8 cellular contexts compared by ENCODE assay signal in the genomic region with DNA sequence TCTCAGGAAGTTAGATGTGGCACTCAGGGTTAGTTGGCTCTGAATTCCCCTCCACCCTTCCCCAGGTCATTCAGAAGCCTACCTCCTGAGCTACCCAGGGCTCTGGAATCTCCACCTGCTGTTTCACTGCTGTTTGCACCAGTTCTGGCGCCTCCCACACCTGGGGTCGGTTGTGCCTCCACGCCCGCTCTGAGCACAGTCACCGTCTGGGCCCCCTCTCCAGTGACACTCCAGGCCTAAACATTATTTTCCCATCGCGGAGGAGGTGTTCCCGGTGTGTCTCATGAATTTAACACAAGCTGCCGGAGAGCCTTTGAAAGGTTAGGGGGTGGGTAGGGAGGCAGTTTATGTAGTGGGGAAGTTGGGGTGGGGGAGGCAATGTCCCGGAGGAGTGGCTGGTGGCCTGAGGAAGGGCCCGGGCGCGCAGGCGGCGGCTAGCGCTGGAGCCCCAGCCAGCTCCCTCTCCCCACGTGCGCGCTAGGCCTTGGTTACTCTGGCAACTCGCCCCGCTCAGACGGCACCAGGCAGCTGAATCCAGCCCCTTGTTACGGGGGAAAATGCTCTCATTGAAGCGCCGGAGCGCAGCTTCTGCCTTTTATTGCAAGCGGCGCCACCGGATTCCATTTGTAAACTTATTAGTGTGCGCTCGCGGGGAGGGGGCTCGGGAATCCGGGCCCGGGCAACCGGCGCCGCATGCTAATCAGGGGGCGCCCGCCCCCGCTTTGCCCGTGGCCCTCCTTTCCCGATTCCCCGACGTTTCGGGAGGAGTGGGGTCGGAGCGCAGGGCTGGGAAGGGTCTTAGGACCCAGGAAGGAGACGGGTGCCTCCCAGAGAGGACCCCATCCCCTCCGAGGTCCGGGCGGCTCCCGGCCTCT. TPM values are rescaled to one million over a fixed set of nuclear protein-coding genes. Genes with fewer than 3 reads are reported as not detected.
A peak's percentile ranks its signal among the peaks of the same experiment; 100 is the strongest.
DNase-seq lines count a peak whose midpoint lies in the region; ATAC-seq and TF ChIP-seq lines count a peak whose summit lies in the region.

No MANE protein-coding gene starts in this region.

- no TSS peak for BruUV-seq in mammary epithelial cell (replicated peaks; lab: Mats Ljungman, UMichigan)

- H3K4me3 ChIP-seq in mammary epithelial cell (replicated peaks in 1 of 3; ENCODE audit: insufficient read depth in 1 of 3, low read depth in 2 of 3, low read length in 3 of 3), result no peak overlapping the region

- H3K27ac ChIP-seq in mammary epithelial cell (ENCODE audit: insufficient read depth, low read depth, low read length) (no peak overlapping the region), layer of hippocampus (ENCODE audit: low read depth, low read length) (peak overlapping the region; percentile 77)

- no peak overlapping the region for H3K9ac ChIP-seq in mammary epithelial cell (ENCODE audit: insufficient read depth, low read length)

- TF ChIP-seq CTCF in mammary epithelial cell (conservative IDR thresholded peaks at IDR 0.05 in 1 of 2, IDR thresholded peaks at IDR 0.05 in 1 of 2; ENCODE audit: extremely low read depth in 1 of 2, insufficient read depth in 1 of 2, low read depth in 1 of 2, low read length in 2 of 2), result no peak

- in situ Hi-C loops in mammary epithelial cell (cut with MboI; ENCODE audit: low sequenced_read_pairs in 2 of 2), result no loop called here

- H3K36me3 Mint-ChIP-seq in activated CD8-positive, alpha-beta memory T cell treated with anti-CD3 and anti-CD28 coated beads, Interleukin-2, amount 10 ng/mL, durations not matched to agents 7 days and 5 days, result no peaks in the 10 kb centered on the region
- no peaks in the 10 kb centered on the region for H3K36me3 Mint-ChIP-seq in activated T-helper 17 cell treated with anti-CD3 and anti-CD28 coated beads, Interleukin-2, amount 50 U/mL, for 72 hours (ENCODE audit: low read depth)

- H3K9me3 Mint-ChIP-seq in activated CD8-positive, alpha-beta memory T cell treated with anti-CD3 and anti-CD28 coated beads, Interleukin-2, amount 10 ng/mL, durations not matched to agents 7 days and 5 days (ENCODE audit: low read depth), result no peaks in the 10 kb centered on the region
- H3K9me3 Mint-ChIP-seq in activated T-helper 17 cell treated with anti-CD3 and anti-CD28 coated beads, Interleukin-2, amount 50 U/mL, for 72 hours, result no peaks in the 10 kb centered on the region

- DNase-seq in NCI-H1092 treated with DMSO at 0.1 percent for 48 hours (lab: John Stamatoyannopoulos, UW), result peak; percentile 88
- DNase-seq in mammary epithelial cell, result no peak
- peak; percentile 91 for DNase-seq in superior temporal gyrus (ENCODE audit: extremely low spot score)
- DNase-seq in SHP77 (lab: John Stamatoyannopoulos, UW), result no peak
- DNase-seq in activated CD8-positive, alpha-beta memory T cell treated with anti-CD3 and anti-CD28 coated beads, Interleukin-2, amount 10 ng/mL, durations not matched to agents 7 days and 5 days, result no peak

- H3K4me1 ChIP-seq in mammary epithelial cell (ENCODE audit: insufficient read depth, low read length), result peaks cover 22% of the 10 kb centered on the region

- H2AFZ ChIP-seq in mammary epithelial cell (ENCODE audit: low read depth, low read length), result peak overlapping the region; percentile 81

- H3K4me1 Mint-ChIP-seq in activated CD8-positive, alpha-beta memory T cell treated with anti-CD3 and anti-CD28 coated beads, Interleukin-2, amount 10 ng/mL, durations not matched to agents 7 days and 5 days, result peaks cover 8% of the 10 kb centered on the region
- H3K4me1 Mint-ChIP-seq in activated T-helper 17 cell treated with anti-CD3 and anti-CD28 coated beads, Interleukin-2, amount 50 U/mL, for 72 hours, result no peaks in the 10 kb centered on the region

- peaks cover 46% of the 10 kb centered on the region for H3K27me3 Mint-ChIP-seq in activated CD8-positive, alpha-beta memory T cell treated with anti-CD3 and anti-CD28 coated beads, Interleukin-2, amount 10 ng/mL, durations not matched to agents 7 days and 5 days
- peaks cover 43% of the 10 kb centered on the region for H3K27me3 Mint-ChIP-seq in activated T-helper 17 cell treated with anti-CD3 and anti-CD28 coated beads, Interleukin-2, amount 50 U/mL, for 72 hours

- no peak overlapping the region for H3K27ac Mint-ChIP-seq in activated CD8-positive, alpha-beta memory T cell treated with anti-CD3 and anti-CD28 coated beads, Interleukin-2, amount 10 ng/mL, durations not matched to agents 7 days and 5 days
- H3K27ac Mint-ChIP-seq in activated T-helper 17 cell treated with anti-CD3 and anti-CD28 coated beads, Interleukin-2, amount 50 U/mL, for 72 hours, result no peak overlapping the region

- no peaks in the 10 kb centered on the region for H3K36me3 ChIP-seq in mammary epithelial cell (ENCODE audit: insufficient read depth, low read length)

- 46% methylated on average over 18 of the region's 53 CpGs for WGBS in mammary epithelial cell (ENCODE audit: low coverage, missing lambda C conversion rate)

- no peak for ATAC-seq in GM18511 (IDR thresholded peaks at IDR 0.05; ENCODE audit: unreplicated experiment)
- no peak for ATAC-seq in activated CD8-positive, alpha-beta memory T cell treated with anti-CD3 and anti-CD28 coated beads, Interleukin-2, amount 10 ng/mL, durations not matched to agents 7 days and 5 days
- no peak for ATAC-seq in activated T-helper 17 cell treated with anti-CD3 and anti-CD28 coated beads, Interleukin-2, amount 50 U/mL, for 72 hours (replicated peaks)

- no peaks in the 10 kb centered on the region for H3K9me3 ChIP-seq in mammary epithelial cell (replicated peaks; ENCODE audit: insufficient read depth, low read length)

- H3K4me2 ChIP-seq in mammary epithelial cell (ENCODE audit: insufficient read depth, low read depth, low read length), result peak overlapping the region; percentile 90

- H3K79me2 ChIP-seq in mammary epithelial cell (ENCODE audit: insufficient read depth, low read length), result no peaks in the 10 kb centered on the region

- intact Hi-C loops in mammary epithelial cell (cut with micrococcal nuclease), result no loop called here

- H3K27me3 ChIP-seq in mammary epithelial cell (ENCODE audit: insufficient read depth, low read length), result peaks cover 2% of the 10 kb centered on the region
- no peaks in the 10 kb centered on the region for H3K27me3 ChIP-seq in layer of hippocampus (ENCODE audit: control insufficient read depth, insufficient read depth, low read length)

- no peaks in the 10 kb centered on the region for H4K20me1 ChIP-seq in mammary epithelial cell (ENCODE audit: insufficient read depth, low read length)

- CTCF ChIA-PET in mammary epithelial cell (lab: Charles Lee; ENCODE audit: low non-redundant PET), result interaction anchor here (0.7 kb wide), 1 partner anchor 261 kb away, joined by 10 read pairs; no protein-coding TSS in a partner anchor
- CTCF ChIA-PET in activated CD8-positive, alpha-beta memory T cell treated with anti-CD3 and anti-CD28 coated beads, Interleukin-2, amount 10 ng/mL, durations not matched to agents 7 days and 5 days (lab: Charles Lee), result no interaction called here

- dilution Hi-C loops in mammary epithelial cell (cut with HindIII; ENCODE audit: low sequenced_read_pairs), result no loop called here

- no peak overlapping the region for H3K4me3 Mint-ChIP-seq in activated CD8-positive, alpha-beta memory T cell treated with anti-CD3 and anti-CD28 coated beads, Interleukin-2, amount 10 ng/mL, durations not matched to agents 7 days and 5 days
- H3K4me3 Mint-ChIP-seq in activated T-helper 17 cell treated with anti-CD3 and anti-CD28 coated beads, Interleukin-2, amount 50 U/mL, for 72 hours, result no peak overlapping the region

RNA-seq across cellular contexts. Expression of gene GRIK4, which starts 52.4 kb away (rescaled TPM):
- not detected for total RNA-seq in mammary epithelial cell
- polyA plus RNA-seq in mammary epithelial cell, result not detected
- not detected for polyA minus RNA-seq in mammary epithelial cell
- under 1 TPM in 1 of 2 experiments, not detected in 1; 0.21 TPM for total RNA-seq in activated CD8-positive, alpha-beta memory T cell treated with anti-CD3 and anti-CD28 coated beads, Interleukin-2, amount 10 ng/mL, durations not matched to agents 7 days and 5 days
- not detected for total RNA-seq in activated T-helper 17 cell treated with anti-CD3 and anti-CD28 coated beads, Interleukin-2, amount 50 U/mL, for 72 hours

Comparison
In these comparisons a context has a peak if more than half of its experiments do, and no peak if none do; other contexts are left out.
1. DNase-seq: peak in NCI-H1092 treated with DMSO at 0.1 percent for 48 hours (single experiment) and superior temporal gyrus (single experiment); none in mammary epithelial cell (single experiment), SHP77 (0 of 2) and activated CD8-positive, alpha-beta memory T cell treated with anti-CD3 and anti-CD28 coated beads, Interleukin-2, amount 10 ng/mL, durations not matched to agents 7 days and 5 days (single experiment).